Comparison of ENCODE assay signal across 23 cellular contexts in genomic region chr15:94445529-94446160, GRCh38.
"Had no signal": no experiment of that assay in that cellular context is flagged by ENCODE, and none has a peak within 500 bp of the region (broad histone marks: within the 10 kb centered on the region; RNA-seq: fewer than 3 reads in every experiment).

No MANE protein-coding gene starts in this region.

- H3K9me3 ChIP-seq: heart left ventricle, left lung, spleen, thyroid gland had no signal

- H3K36me3 ChIP-seq: cardiac muscle cell, thyroid gland, WERI-Rb-1 had no signal

- H3K4me1 ChIP-seq: heart left ventricle, left lung had no signal

- ATAC-seq: heart left ventricle, left lung had no signal

- H3K27me3 ChIP-seq: cardiac muscle cell, heart left ventricle, left lung, spleen, thyroid gland had no signal

- DNase-seq: activated CD4-positive, alpha-beta T cell treated with anti-CD3 and anti-CD28 coated beads, Interleukin-2, amount 10 ng/mL, durations not matched to agents 7 days and 5 days; activated CD4-positive, CD25-positive, alpha-beta regulatory T cell treated with anti-CD3 and anti-CD28 coated beads, Interleukin-2, amount 50 U/mL, for 72 hours; activated naive CD4-positive, alpha-beta T cell treated with Interleukin-2 at 50 U/mL for 16 hours; activated naive CD8-positive, alpha-beta T cell treated with anti-CD3 and anti-CD28 coated beads for 36 hours; activated T-cell treated with anti-CD3 and anti-CD28 coated beads, Interleukin-2, amount 50 U/mL, for 1 hour; amniotic stem cell; cortex of kidney; endodermal cell; heart left ventricle; kidney glomerular epithelial cell; left lung; naive B cell; retina; spleen; stimulated activated CD4-positive, alpha-beta T cell treated with anti-CD3 and anti-CD28 coated beads, Interleukin-4, amount 100 ng/mL, for 24 hours; stimulated activated naive CD4-positive, alpha-beta T cell treated with Interleukin-2 at 50 U/mL for 16 hours; substantia nigra; T-helper 1 cell; thyroid gland; WERI-Rb-1 had no signal

- H3K27ac ChIP-seq: cardiac muscle cell, epithelial cell of prostate, left lung, spleen, thyroid gland, WERI-Rb-1 had no signal

- H3K4me3 ChIP-seq: cardiac muscle cell, heart left ventricle, left lung, lung, spleen, thyroid gland had no signal
